ENCODE assay signal across 17 cellular contexts in the genomic region with DNA sequence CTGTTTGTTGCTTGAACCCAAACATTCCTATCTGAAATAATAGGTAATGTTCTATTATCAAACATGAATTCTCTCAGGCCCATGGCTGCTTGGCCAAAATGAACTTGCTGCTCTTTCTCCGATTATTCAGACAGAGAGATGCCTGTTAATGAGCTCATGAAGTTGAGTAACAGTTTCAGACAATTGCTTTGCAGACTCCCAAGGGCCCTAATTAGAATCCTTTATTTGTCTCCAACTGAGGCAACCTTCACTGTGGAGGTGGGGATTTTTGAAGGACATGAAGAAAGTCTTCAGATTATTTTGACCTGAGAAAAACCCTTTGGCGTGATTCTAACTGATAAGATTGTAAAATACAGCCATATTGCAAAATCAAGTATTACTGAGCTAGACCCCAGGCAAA.
DNase-seq lines count a peak whose midpoint lies in the region; ATAC-seq, FAIRE-seq and TF ChIP-seq lines count a peak whose summit lies in the region.
"Had no signal": no experiment of that assay in that cellular context is flagged by ENCODE, and none has a peak within 500 bp of the region (broad histone marks: within the 10 kb centered on the region; RNA-seq: fewer than 3 reads in every experiment).

No MANE protein-coding gene starts in this region.

- H3K4me3 ChIP-seq in left ventricle myocardium inferior = no peak overlapping the region
- H3K4me3 ChIP-seq in astrocyte (ENCODE audit: insufficient read depth, low read depth, low read length) = no peak overlapping the region
- no peak overlapping the region for H3K4me3 ChIP-seq in fibroblast of pulmonary artery (replicated peaks; ENCODE audit: low read depth, low read length)
- H3K4me3 ChIP-seq: BLaER1 treated with 17β-estradiol and CSF1 and Interleukin-3, amounts not matched to agents 10 nM and 100 nM; GM12878; GM23338 had no signal

- ATAC-seq in Right ventricle myocardium inferior = peak; percentile 54
- peak; percentile 71 for ATAC-seq in sciatic nerve
- no peak for ATAC-seq in HG03469 (IDR thresholded peaks at IDR 0.05; ENCODE audit: unreplicated experiment)
- ATAC-seq in GM18868 (IDR thresholded peaks at IDR 0.05; ENCODE audit: unreplicated experiment) = no peak
- ATAC-seq: GM12878, GM23338 had no signal

- no peaks in the 10 kb centered on the region for H3K36me3 ChIP-seq in left ventricle myocardium inferior
- no peaks in the 10 kb centered on the region for H3K36me3 ChIP-seq in astrocyte (ENCODE audit: insufficient read depth, low read length)
- H3K36me3 ChIP-seq: BLaER1 treated with 17β-estradiol and CSF1 and Interleukin-3, amounts not matched to agents 10 nM and 100 nM had no signal

- intact Hi-C loops in Right ventricle myocardium inferior (cut with DNase I) (loop anchor here (10.0 kb wide), 1 partner anchor 68 kb away; no protein-coding TSS in a partner anchor), left ventricle myocardium inferior (cut with micrococcal nuclease) (no loop called here), sciatic nerve (cut with DNase I) (no loop called here)

- peaks cover 15% of the 10 kb centered on the region for H3K9me3 ChIP-seq in left ventricle myocardium inferior (replicated peaks)
- H3K9me3 ChIP-seq in astrocyte (ENCODE audit: insufficient read depth, low read depth, low read length) = no peaks in the 10 kb centered on the region

- no peak for FAIRE-seq in astrocyte (lab: Jason Lieb, UNC)
- FAIRE-seq: GM12878, GM18507 had no signal

- H3K4me2 ChIP-seq in astrocyte (ENCODE audit: low read length) = no peak overlapping the region
- H3K4me2 ChIP-seq: BLaER1 treated with 17β-estradiol and CSF1 and Interleukin-3, amounts not matched to agents 10 nM and 100 nM; GM23338 had no signal

- no peaks in the 10 kb centered on the region for H3K27me3 Mint-ChIP-seq in astrocyte (ENCODE audit: low read depth, unreplicated experiment)
- H3K27me3 Mint-ChIP-seq: CD4-positive, alpha-beta T cell had no signal

- no peaks in the 10 kb centered on the region for H4K20me1 ChIP-seq in astrocyte (ENCODE audit: insufficient read depth, low read length)
- H4K20me1 ChIP-seq: BLaER1 treated with 17β-estradiol and CSF1 and Interleukin-3, amounts not matched to agents 10 nM and 100 nM had no signal

- H3K36me3 Mint-ChIP-seq in astrocyte (ENCODE audit: low read depth, unreplicated experiment) = no peaks in the 10 kb centered on the region

- H3K27ac Mint-ChIP-seq in astrocyte (ENCODE audit: unreplicated experiment) = no peak overlapping the region
- H3K27ac Mint-ChIP-seq: CD4-positive, alpha-beta T cell; GM23338 had no signal

- H3K27ac ChIP-seq in left ventricle myocardium inferior (replicated peaks) (no peak overlapping the region), astrocyte (ENCODE audit: low read depth, low read length) (no peak overlapping the region)
- H3K27ac ChIP-seq: BLaER1 treated with 17β-estradiol and CSF1 and Interleukin-3, amounts not matched to agents 10 nM and 100 nM had no signal

- no peaks in the 10 kb centered on the region for H3K4me1 Mint-ChIP-seq in astrocyte (ENCODE audit: low read depth, unreplicated experiment)
- H3K4me1 Mint-ChIP-seq: GM23338 had no signal

- H3K27me3 ChIP-seq in left ventricle myocardium inferior (ENCODE audit: low read depth) = no peaks in the 10 kb centered on the region
- H3K27me3 ChIP-seq in astrocyte (ENCODE audit: insufficient read depth, low read length) = no peaks in the 10 kb centered on the region
- H3K27me3 ChIP-seq: BLaER1 treated with 17β-estradiol and CSF1 and Interleukin-3, amounts not matched to agents 10 nM and 100 nM had no signal

- H3K9me3 Mint-ChIP-seq in astrocyte (ENCODE audit: unreplicated experiment) = no peaks in the 10 kb centered on the region
- H3K9me3 Mint-ChIP-seq: GM23338 had no signal

- no peak overlapping the region for H2AFZ ChIP-seq in astrocyte (ENCODE audit: low read depth, low read length)
- H2AFZ ChIP-seq: GM23338 had no signal

- TF ChIP-seq CTCF in left ventricle myocardium inferior (IDR thresholded peaks at IDR 0.05; ENCODE audit: borderline replicate concordance) (no peak), astrocyte (IDR thresholded peaks at IDR 0.05; ENCODE audit: insufficient read depth, low read depth, low read length) (no peak), fibroblast of pulmonary artery (IDR thresholded peaks at IDR 0.05; ENCODE audit: low read length, missing control alignments) (no peak)

- DNase-seq in Right ventricle myocardium inferior (ENCODE audit: missing footprints) (no peak), left ventricle myocardium inferior (no peak), astrocyte (ENCODE audit: low read depth) (peak; percentile 26), fibroblast of pulmonary artery (ENCODE audit: low read depth) (peak; percentile 20), sciatic nerve (ENCODE audit: low spot score) (no peak), SW 1271 (lab: John Stamatoyannopoulos, UW) (no peak)
- DNase-seq: 8988T; Calu3; CD4-positive, alpha-beta T cell; DMS79; H7 had no signal

- H3K9ac ChIP-seq in astrocyte (ENCODE audit: low read length) = no peak overlapping the region
- H3K9ac ChIP-seq: BLaER1 treated with 17β-estradiol and CSF1 and Interleukin-3, amounts not matched to agents 10 nM and 100 nM had no signal

- no peak overlapping the region for H3K4me3 Mint-ChIP-seq in astrocyte (ENCODE audit: unreplicated experiment)
- H3K4me3 Mint-ChIP-seq: CD4-positive, alpha-beta T cell; GM23338 had no signal

- no peaks in the 10 kb centered on the region for H3K79me2 ChIP-seq in astrocyte (ENCODE audit: insufficient read depth, low read length)

- H3K4me1 ChIP-seq in left ventricle myocardium inferior (peaks cover 23% of the 10 kb centered on the region), astrocyte (ENCODE audit: insufficient read depth, low read length) (peaks cover 5% of the 10 kb centered on the region)

Comparison
In these comparisons a context has a peak if more than half of its experiments do, and no peak if none do; other contexts are left out.
1. ATAC-seq: peak in Right ventricle myocardium inferior (single experiment) and sciatic nerve (single experiment); none in HG03469 (single experiment) and GM18868 (single experiment).
2. DNase-seq: peak in astrocyte (single experiment) and fibroblast of pulmonary artery (single experiment); none in Right ventricle myocardium inferior (single experiment), left ventricle myocardium inferior (single experiment), sciatic nerve (single experiment) and SW 1271 (0 of 2).